ENCODE assay signal across 8 cellular contexts in genomic region chr14:101947577-101947903, GRCh38. TPM values are rescaled to one million over a fixed set of nuclear protein-coding genes. Genes with fewer than 3 reads are reported as not detected.
A peak's percentile ranks its signal among the peaks of the same experiment; 100 is the strongest.
DNase-seq lines count a peak whose midpoint lies in the region; ATAC-seq and TF ChIP-seq lines count a peak whose summit lies in the region.

No MANE protein-coding gene starts in this region.

- peak overlapping the region; percentile 47 for H2BK120ac ChIP-seq in IMR-90 (ENCODE audit: low read depth, low read length)

- H3K36me3 ChIP-seq in IMR-90 (ENCODE audit: control insufficient read depth, insufficient read depth, low read length) (no peaks in the 10 kb centered on the region), breast epithelium (no peaks in the 10 kb centered on the region), lung (ENCODE audit: control insufficient read depth in 2 of 2, insufficient read depth in 2 of 2, low read length in 2 of 2) (no peaks in the 10 kb centered on the region), transverse colon (no peaks in the 10 kb centered on the region)

- H2BK5ac ChIP-seq in IMR-90 (ENCODE audit: low read depth, low read length, poor library complexity, severe bottlenecking) = peak overlapping the region; percentile 77

- intact Hi-C loops in activated naive CD4-positive, alpha-beta T cell treated with anti-CD3 and anti-CD28 coated beads for 36 hours (cut with micrococcal nuclease) = no loop called here
- intact Hi-C loops in IMR-90 (cut with micrococcal nuclease) (no loop called here), breast epithelium (cut with DNase I; ENCODE audit: low total_unique reads) (no loop called here), transverse colon (cut with DNase I; ENCODE audit: low total_unique reads) (no loop called here)

- H2AK5ac ChIP-seq in IMR-90 (ENCODE audit: low read depth, low read length) = peak overlapping the region; percentile 80

- H2BK20ac ChIP-seq in IMR-90 (ENCODE audit: low read depth, low read length) = peak overlapping the region; percentile 4; the same call in 1 of the 2 replicates

- no peak for TF ChIP-seq RAD21 in IMR-90 (IDR thresholded peaks at IDR 0.05; ENCODE audit: low read length)

- H3K27me3 ChIP-seq in IMR-90 (ENCODE audit: control insufficient read depth, insufficient read depth, low read length) (peaks cover 2% of the 10 kb centered on the region; the same call in 1 of the 2 replicates), breast epithelium (no peaks in the 10 kb centered on the region), lung (ENCODE audit: control insufficient read depth, insufficient read depth) (no peaks in the 10 kb centered on the region), transverse colon (peaks cover 12% of the 10 kb centered on the region)

- no peak for ATAC-seq in IMR-90 (ENCODE audit: low read depth)
- no peak for ATAC-seq in lung (ENCODE audit: insufficient read depth, low FRiP score)
- no peak for ATAC-seq in GM19324 (IDR thresholded peaks at IDR 0.05; ENCODE audit: low FRiP score, unreplicated experiment)

- DNase-seq in activated naive CD4-positive, alpha-beta T cell treated with anti-CD3 and anti-CD28 coated beads for 36 hours = peak; percentile 33
- DNase-seq in activated naive CD4-positive, alpha-beta T cell (lab: John Stamatoyannopoulos, UW) = no peak
- DNase-seq in IMR-90 (no peak), breast epithelium (ENCODE audit: low spot score in 2 of 2) (no peak), lung (ENCODE audit: low spot score) (no peak), transverse colon (no peak), NCI-H524 treated with DMSO at 0.1 percent for 48 hours (lab: John Stamatoyannopoulos, UW) (no peak)

- H4K5ac ChIP-seq in IMR-90 (ENCODE audit: low read depth, low read length) = peak overlapping the region; percentile 85

- H4K8ac ChIP-seq in IMR-90 (ENCODE audit: low read depth in 2 of 2, low read length in 2 of 2) = peak overlapping the region; percentile 93 to 99

- H3K56ac ChIP-seq in IMR-90 (ENCODE audit: extremely low read depth, insufficient read depth, low read length) = peak overlapping the region; percentile 79; the same call in 1 of the 2 replicates

- peak overlapping the region; percentile 96 for H2AFZ ChIP-seq in IMR-90 (replicated peaks; ENCODE audit: low read length, poor library complexity)

- no peaks in the 10 kb centered on the region for H3K9me3 Mint-ChIP-seq in activated naive CD4-positive, alpha-beta T cell treated with anti-CD3 and anti-CD28 coated beads for 36 hours

- H3K27ac ChIP-seq in IMR-90 (ENCODE audit: insufficient read depth, low read length) (peak overlapping the region; percentile 89), breast epithelium (peak overlapping the region; percentile 99), lung (ENCODE audit: low read depth in 1 of 2, low read length in 1 of 2) (peak overlapping the region; percentile 94 to 98), transverse colon (peak overlapping the region; percentile 88 to 99 (median 98))

- POLR2A ChIA-PET in IMR-90 (lab: Charles Lee; ENCODE audit: unreplicated experiment) = no interaction called here

- H4K20me1 ChIP-seq in IMR-90 (ENCODE audit: insufficient read depth, low read length) = no peaks in the 10 kb centered on the region

- H3K14ac ChIP-seq in IMR-90 (replicated peaks; ENCODE audit: low read depth, low read length) = peak overlapping the region; percentile 97

- peak overlapping the region; percentile 95 for H4K91ac ChIP-seq in IMR-90 (ENCODE audit: insufficient read depth, low read depth, low read length)

- peak overlapping the region; percentile 97 for H3K27ac Mint-ChIP-seq in activated naive CD4-positive, alpha-beta T cell treated with anti-CD3 and anti-CD28 coated beads for 36 hours

- 0 out of 2 replicates have a peak, but pooled peaks cover 3% of the 10 kb centered on the region for H3K9me1 ChIP-seq in IMR-90 (ENCODE audit: insufficient read depth, low read length)

- TSS peak; percentile 99 for BruUV-seq in IMR-90 (replicated peaks; lab: Mats Ljungman, UMichigan)

- CTCF ChIA-PET in activated naive CD4-positive, alpha-beta T cell treated with anti-CD3 and anti-CD28 coated beads for 36 hours (lab: Charles Lee) = interaction anchor here (1.0 to 1.8 kb wide), 3 partner anchors 16 to 179 kb away, joined by 3 to 4 read pairs (median 3); partner anchors contain the start of gene DYNC1H1
- CTCF ChIA-PET in IMR-90 (lab: Yijun Ruan, JAX) = no interaction called here

- H3K18ac ChIP-seq in IMR-90 (ENCODE audit: low read depth, low read length) = peak overlapping the region; percentile 37; the same call in 1 of the 2 replicates

- no peak for TF ChIP-seq EP300 in transverse colon (IDR thresholded peaks at IDR 0.05; ENCODE audit: low read depth)

- H3K4ac ChIP-seq in IMR-90 (ENCODE audit: low read depth, low read length) = peak overlapping the region; percentile 96

- H3K23ac ChIP-seq in IMR-90 (ENCODE audit: low read depth, low read length) = peak overlapping the region; percentile 84; the same call in 1 of the 2 replicates

- H3K4me3 ChIP-seq in IMR-90 (ENCODE audit: insufficient read depth, low read depth, low read length) (peak overlapping the region; percentile 65), breast epithelium (peak overlapping the region; percentile 67 to 93 (median 83)), lung (peak overlapping the region; percentile 54), transverse colon (peak overlapping the region; percentile 31 to 68 (median 59))

- TF ChIP-seq POLR2A in IMR-90 (IDR thresholded peaks at IDR 0.05; ENCODE audit: low read depth, low read length) (no peak), breast epithelium (IDR thresholded peaks at IDR 0.05) (no peak), transverse colon (IDR thresholded peaks at IDR 0.05) (no peak)

- dilution Hi-C loops in IMR-90 (cut with HindIII; ENCODE audit: low sequenced_read_pairs, unreplicated experiment) = no loop called here

- H3K9me3 ChIP-seq in IMR-90 (ENCODE audit: control insufficient read depth, insufficient read depth, low read length) = no peaks in the 10 kb centered on the region
- no peaks in the 10 kb centered on the region for H3K9me3 ChIP-seq in breast epithelium
- H3K9me3 ChIP-seq in lung (ENCODE audit: control insufficient read depth in 2 of 2, insufficient read depth in 1 of 2, low read length in 1 of 2) = no peaks in the 10 kb centered on the region
- H3K9me3 ChIP-seq in transverse colon = no peaks in the 10 kb centered on the region

- peak overlapping the region; percentile 98 for H3K4me3 Mint-ChIP-seq in activated naive CD4-positive, alpha-beta T cell treated with anti-CD3 and anti-CD28 coated beads for 36 hours

- H3K4me2 ChIP-seq in IMR-90 (ENCODE audit: low read depth, low read length) = peak overlapping the region; percentile 87

- no peak overlapping the region for H2BK15ac ChIP-seq in IMR-90 (ENCODE audit: low read depth, low read length)

- H3K27me3 Mint-ChIP-seq in activated naive CD4-positive, alpha-beta T cell treated with anti-CD3 and anti-CD28 coated beads for 36 hours (ENCODE audit: low read depth) = peaks cover 23% of the 10 kb centered on the region

- no peaks in the 10 kb centered on the region for H3K36me3 Mint-ChIP-seq in activated naive CD4-positive, alpha-beta T cell treated with anti-CD3 and anti-CD28 coated beads for 36 hours (ENCODE audit: low read depth)

- peak overlapping the region; percentile 93 for H3K9ac ChIP-seq in IMR-90 (ENCODE audit: low read depth, low read length)

- H3K4me1 ChIP-seq in IMR-90 (ENCODE audit: control insufficient read depth, insufficient read depth, low read length) (peaks cover 7% of the 10 kb centered on the region; the same call in 1 of the 2 replicates), breast epithelium (peaks cover 5 to 6% of the 10 kb centered on the region in 2 donors), lung (ENCODE audit: control insufficient read depth in 2 of 2, insufficient read depth in 2 of 2, low read length in 2 of 2) (peaks cover 0 to 2% of the 10 kb centered on the region in 2 donors), transverse colon (peaks cover 3 to 21% (median 17%) of the 10 kb centered on the region in 4 donors)

- TF ChIP-seq CTCF in IMR-90 (conservative IDR thresholded peaks at IDR 0.05; ENCODE audit: low read depth, low read length) (no peak), breast epithelium (IDR thresholded peaks at IDR 0.05) (no peak), lung (IDR thresholded peaks at IDR 0.05; ENCODE audit: control extremely low read depth, extremely low read depth) (no peak), transverse colon (IDR thresholded peaks at IDR 0.05) (peak in 1 of 5 experiments; percentile 15)

- WGBS in IMR-90 (ENCODE audit: extremely low coverage in 2 of 2, insufficient read length in 1 of 2), 2 experiments = 0% methylated on average over 2 of the region's 8 CpGs; no CpG with 5 or more reads in 1 of the 2 experiments
- 5 to 8% methylated on average over 8 of the region's 8 CpGs for WGBS in lung, 2 donors
- 9% methylated on average over 8 of the region's 8 CpGs; no CpG with 5 or more reads in 1 of the 2 donors for whole genome bisulfite sequencing in transverse colon (ENCODE audit: low coverage in 1 of 2), 2 donors

- peak overlapping the region; percentile 97 for H2AK9ac ChIP-seq in IMR-90 (replicated peaks; ENCODE audit: low read depth, low read length, poor library complexity)

- in situ Hi-C loops in IMR-90 (cut with MboI; ENCODE audit: low sequenced_read_pairs) (no loop called here), transverse colon (cut with MboI; ENCODE audit: low pct_ligation_motif_present in 1 of 4, low pct_unique_long_range_greater_than_20kb in 1 of 4, low sequenced_read_pairs in 3 of 4) (loop anchor here in 2 of 4 donors (10.0 to 25.0 kb wide), 2 partner anchors 173 to 185 kb away; partner anchors contain the start of gene PPP2R5C (in 1 of the 2))

- H3K79me1 ChIP-seq in IMR-90 (ENCODE audit: low read depth in 1 of 2, low read length in 2 of 2) = peaks cover 9 to 24% of the 10 kb centered on the region in 2 experiments

- H3K4me1 Mint-ChIP-seq in activated naive CD4-positive, alpha-beta T cell treated with anti-CD3 and anti-CD28 coated beads for 36 hours (ENCODE audit: low read depth) = peaks cover 18% of the 10 kb centered on the region

TF ChIP-seq in IMR-90, 13 proteins besides CTCF, POLR2A, EP300 and RAD21 (continues in another document):
- no peak for TF ChIP-seq USF2 (IDR thresholded peaks at IDR 0.05; ENCODE audit: low read depth, low read length)

RNA-seq across cellular contexts. Expression of gene DYNC1H1, which starts 16.8 kb away (rescaled TPM):
- total RNA-seq in activated naive CD4-positive, alpha-beta T cell treated with anti-CD3 and anti-CD28 coated beads for 36 hours = 100 to 1,000 TPM; 207 to 208 TPM
- 612 and 670 TPM in 2 replicates for total RNA-seq in IMR-90 (2012; rRNA removed)
- 221 and 240 TPM in 2 replicates for polyA plus RNA-seq in IMR-90 (2012; rRNA removed)
- polyA plus RNA-seq in IMR-90 (2012; cell fraction: cytosol; rRNA removed) = 167 and 240 TPM in 2 replicates
- polyA plus RNA-seq in IMR-90 (2012; cell fraction: nucleus; rRNA removed; ENCODE audit: low replicate concordance) = 278 and 585 TPM in 2 replicates
- total RNA-seq in breast epithelium = 100 to 1,000 TPM; 355 to 424 (median 391) TPM
- 100 to 1,000 TPM; 438 to 485 TPM for total RNA-seq in lung
- 100 to 1,000 TPM; 111 to 218 TPM for polyA plus RNA-seq in lung
- total RNA-seq in transverse colon = 100 to 1,000 TPM; 471 to 647 (median 482) TPM
